In genomic region chr7:151900591-151901312, GRCh38 we compare ENCODE assay signal across 29 cellular contexts. TPM values are rescaled to one million over a fixed set of nuclear protein-coding genes. Genes with fewer than 3 reads are reported as not detected.
DNase-seq lines count a peak whose midpoint lies in the region; ATAC-seq, FAIRE-seq and TF ChIP-seq lines count a peak whose summit lies in the region.
"Had no signal": no experiment of that assay in that cellular context is flagged by ENCODE, and none has a peak within 500 bp of the region (broad histone marks: within the 10 kb centered on the region; RNA-seq: fewer than 3 reads in every experiment).

No MANE protein-coding gene starts in this region.

- H3K9ac ChIP-seq in K562 (ENCODE audit: insufficient read depth in 1 of 2, low read depth in 2 of 2, low read length in 2 of 2): no peak overlapping the region

- H3K27me3 ChIP-seq in K562 (ENCODE audit: control insufficient read depth in 2 of 2, insufficient read depth in 2 of 2, low read length in 2 of 2) (peaks cover 61 to 89% of the 10 kb centered on the region in 2 experiments), muscle layer of duodenum (ENCODE audit: low read depth, low read length) (peaks cover 6% of the 10 kb centered on the region)

- WGBS in K562 (ENCODE audit: insufficient coverage, low coverage, missing lambda C conversion rate): 1% methylated on average over 16 of the region's 16 CpGs

- BruUV-seq in K562 (replicated peaks; lab: Mats Ljungman, UMichigan): no TSS peak

- ATAC-seq in K562: no peak
- ATAC-seq in HG02973 (IDR thresholded peaks at IDR 0.05; ENCODE audit: unreplicated experiment): no peak
- ATAC-seq: A549; esophagus mucosa; PC-3; stimulated activated effector memory CD8-positive, alpha-beta T cell treated with anti-CD3 and anti-CD28 coated beads, Interleukin-12 subunit alpha, Interleukin-12 subunit beta, amount 100 ng/mL, for 72 hours had no signal

- H3K9me1 ChIP-seq in K562 (ENCODE audit: control insufficient read depth, insufficient read depth, low read length): no peaks in the 10 kb centered on the region

- H3K9me3 ChIP-seq in K562 (replicated peaks; ENCODE audit: control insufficient read depth, insufficient read depth, low read depth, low read length) (no peaks in the 10 kb centered on the region), muscle layer of duodenum (ENCODE audit: control insufficient read depth in 1 of 2, low read length in 2 of 2) (no peaks in the 10 kb centered on the region)
- H3K9me3 ChIP-seq: A549, lower lobe of right lung had no signal

- H3K4me3 ChIP-seq in K562: no peak overlapping the region
- H3K4me3 ChIP-seq in muscle layer of duodenum (ENCODE audit: low read depth in 1 of 2, low read length in 2 of 2): no peak overlapping the region
- H3K4me3 ChIP-seq: A549, lower lobe of right lung, smooth muscle cell had no signal

- H3K4me1 Mint-ChIP-seq in mesothelial cell of epicardium (peaks cover 17% of the 10 kb centered on the region), endothelial cell (ENCODE audit: unreplicated experiment) (peaks cover 3% of the 10 kb centered on the region)
- H3K4me1 Mint-ChIP-seq: stimulated activated effector memory CD8-positive, alpha-beta T cell treated with anti-CD3 and anti-CD28 coated beads, Interleukin-12 subunit alpha, Interleukin-12 subunit beta, amount 100 ng/mL, for 72 hours had no signal

- TF ChIP-seq POLR2A in K562 (conservative IDR thresholded peaks at IDR 0.05): no peak

- intact Hi-C loops in K562 (cut with micrococcal nuclease): no loop called here

- H3K27me3 Mint-ChIP-seq in mesothelial cell of epicardium (ENCODE audit: low read depth): peaks cover 71% of the 10 kb centered on the region
- peaks cover 12% of the 10 kb centered on the region for H3K27me3 Mint-ChIP-seq in endothelial cell (ENCODE audit: unreplicated experiment)

- H3K4me2 ChIP-seq in K562 (ENCODE audit: insufficient read depth, low read length): no peak overlapping the region
- H3K4me2 ChIP-seq: A549, smooth muscle cell had no signal

- H3K36me3 Mint-ChIP-seq in mesothelial cell of epicardium (no peaks in the 10 kb centered on the region), endothelial cell (ENCODE audit: low read depth, unreplicated experiment) (peaks cover 4% of the 10 kb centered on the region)
- H3K36me3 Mint-ChIP-seq: stimulated activated effector memory CD8-positive, alpha-beta T cell treated with anti-CD3 and anti-CD28 coated beads, Interleukin-12 subunit alpha, Interleukin-12 subunit beta, amount 100 ng/mL, for 72 hours had no signal

- TF ChIP-seq EP300 in K562 (IDR thresholded peaks at IDR 0.05; ENCODE audit: low read length): no peak

- POLR2A ChIA-PET in K562 (lab: Yijun Ruan, JAX): interaction anchor here (0.6 to 0.7 kb wide), 5 partner anchors 10 to 448 kb away, joined by 3 read pairs; no protein-coding TSS in a partner anchor

- H4K20me1 ChIP-seq in K562 (replicated peaks; ENCODE audit: control insufficient read depth, insufficient read depth, low read length): no peaks in the 10 kb centered on the region

- CTCF ChIA-PET in K562 (lab: Yijun Ruan, JAX; ENCODE audit: low intra/inter-chr PET ratio): no interaction called here

- FAIRE-seq in K562 (lab: Jason Lieb, UNC): no peak
- FAIRE-seq in RCC 7860 (lab: Jason Lieb, UNC): no peak
- FAIRE-seq: A549, keratinocyte, urothelium cell line had no signal

- H2AFZ ChIP-seq in K562 (ENCODE audit: low read depth, low read length): no peak overlapping the region

- in situ Hi-C loops in K562 (cut with MboI): no loop called here

- TF ChIP-seq CTCF in K562 (IDR thresholded peaks at IDR 0.05 in 2 of 3, conservative IDR thresholded peaks at IDR 0.05 in 1 of 3; ENCODE audit: insufficient read depth in 2 of 3, low read depth in 1 of 3, low read length in 3 of 3) (no peak), mesothelial cell of epicardium (IDR thresholded peaks at IDR 0.05; ENCODE audit: unreplicated experiment) (no peak), endothelial cell (IDR thresholded peaks at IDR 0.05; ENCODE audit: unreplicated experiment) (no peak)

- DNase-seq in activated effector memory CD4-positive, alpha-beta T cell treated with anti-CD3 and anti-CD28 coated beads, Interleukin-2, amount 50 U/mL, for 16 hours: peak; percentile 21
- DNase-seq in activated effector memory CD4-positive, alpha-beta T cell treated with Interleukin-2 at 50 U/mL for 16 hours: no peak
- DNase-seq in K562 (ENCODE audit: extremely low read depth in 1 of 4, low spot score in 3 of 4) (no peak), RCC 7860 (ENCODE audit: low spot score) (no peak), mesothelial cell of epicardium (ENCODE audit: low spot score in 2 of 2, unreplicated experiment in 2 of 2) (no peak), endothelial cell (ENCODE audit: low spot score) (no peak)
- DNase-seq: activated CD4-positive, alpha-beta T cell treated with anti-CD3 and anti-CD28 coated beads, Interleukin-2, amount 50 U/mL, for 48 hours; brain microvascular endothelial cell; C1 segment of cervical spinal cord; effector CD8-positive, alpha-beta T cell; EL; lower lobe of right lung; NCI-H1048; NCI-H2029; NCI-H446 treated with DMSO at 0.1 percent for 48 hours; occipital lobe; PC-3; SHP77 had no signal

- no peaks in the 10 kb centered on the region for H3K36me3 ChIP-seq in K562 (ENCODE audit: control insufficient read depth, insufficient read depth, low read length)
- H3K36me3 ChIP-seq in muscle layer of duodenum (ENCODE audit: control insufficient read depth in 1 of 2, insufficient read depth in 2 of 2, low read length in 2 of 2): no peaks in the 10 kb centered on the region
- H3K36me3 ChIP-seq: brain microvascular endothelial cell, lower lobe of right lung had no signal

- H3K79me2 ChIP-seq in K562 (ENCODE audit: control insufficient read depth, insufficient read depth, low read length): no peaks in the 10 kb centered on the region

- H3K27ac Mint-ChIP-seq in mesothelial cell of epicardium (no peak overlapping the region), endothelial cell (ENCODE audit: unreplicated experiment) (no peak overlapping the region)
- H3K27ac Mint-ChIP-seq: stimulated activated effector memory CD8-positive, alpha-beta T cell treated with anti-CD3 and anti-CD28 coated beads, Interleukin-12 subunit alpha, Interleukin-12 subunit beta, amount 100 ng/mL, for 72 hours had no signal

- H3K27ac ChIP-seq in K562 (ENCODE audit: extremely low read depth, low read depth, low read length) (no peak overlapping the region), muscle layer of duodenum (ENCODE audit: low read length) (peak overlapping the region; percentile 11)
- H3K27ac ChIP-seq: A549, brain microvascular endothelial cell, HL-60, lower lobe of right lung had no signal

- H3K4me3 Mint-ChIP-seq in mesothelial cell of epicardium (no peak overlapping the region), endothelial cell (ENCODE audit: unreplicated experiment) (no peak overlapping the region)
- H3K4me3 Mint-ChIP-seq: stimulated activated effector memory CD8-positive, alpha-beta T cell treated with anti-CD3 and anti-CD28 coated beads, Interleukin-12 subunit alpha, Interleukin-12 subunit beta, amount 100 ng/mL, for 72 hours had no signal

- no peaks in the 10 kb centered on the region for H3K4me1 ChIP-seq in K562 (replicated peaks in 1 of 2; ENCODE audit: control insufficient read depth in 2 of 2, insufficient read depth in 2 of 2, low read length in 2 of 2)
- no peaks in the 10 kb centered on the region for H3K4me1 ChIP-seq in muscle layer of duodenum (ENCODE audit: control insufficient read depth in 1 of 2, insufficient read depth in 2 of 2, low read length in 2 of 2)
- H3K4me1 ChIP-seq: lower lobe of right lung had no signal

- H3K9me3 Mint-ChIP-seq in mesothelial cell of epicardium (no peaks in the 10 kb centered on the region), endothelial cell (ENCODE audit: unreplicated experiment) (no peaks in the 10 kb centered on the region)
- H3K9me3 Mint-ChIP-seq: stimulated activated effector memory CD8-positive, alpha-beta T cell treated with anti-CD3 and anti-CD28 coated beads, Interleukin-12 subunit alpha, Interleukin-12 subunit beta, amount 100 ng/mL, for 72 hours had no signal

- no peak for TF ChIP-seq RAD21 in K562 (CRISPR knock-in tag; conservative IDR thresholded peaks at IDR 0.05 in 1 of 2, IDR thresholded peaks at IDR 0.05 in 1 of 2)

RNA-seq across cellular contexts. Expression of gene PRKAG2, which starts 23.8 kb away (rescaled TPM):
- total RNA-seq in K562 (2011; cell fraction: chromatin; rRNA removed; ENCODE audit: low replicate concordance): 7.2 and 11.4 TPM in 2 replicates
- 2.8 and 4.7 TPM in 2 replicates for total RNA-seq in K562 (2011; cell fraction: nucleolus; rRNA removed)
- 4.8 and 6.9 TPM in 2 replicates for total RNA-seq in K562 (2011; cell fraction: nucleoplasm; rRNA removed)
- total RNA-seq in K562 (2014; rRNA removed): 3.1 TPM in 2 replicates
- total RNA-seq in K562 (2014; rRNA removed; fragmentation: Illumina TruSeq; extraction: Trizol): 3.3 and 3.9 TPM in 2 replicates
- 1.8 and 2.8 TPM in 2 replicates for total RNA-seq in K562 (2015; rRNA removed; fragmentation: Illumina TruSeq; extraction: Trizol)
- 3.6 and 5.0 TPM in 2 replicates for total RNA-seq in K562 (2021)
- polyA plus RNA-seq in K562 (2011; rRNA removed): 3.8 and 5.6 TPM in 2 replicates
- polyA plus RNA-seq in K562 (2011; cell fraction: cytosol; rRNA removed): 1.3 and 1.8 TPM in 2 replicates
- polyA plus RNA-seq in K562 (2011; cell fraction: nucleus; rRNA removed): 3.0 and 4.6 TPM in 2 replicates
- polyA plus RNA-seq in K562 (2012): 2.3 and 2.7 TPM in 2 replicates
- 3.2 and 4.0 TPM in 2 replicates for polyA plus RNA-seq in K562 (2014; fragmentation: Illumina TruSeq; extraction: Trizol)
- polyA plus RNA-seq in K562 (2014; fragmentation: Nextera tagmentation; extraction: Ambion mirVana): 1 to 10 TPM in 1 of 2 experiments, under 1 TPM in 1; 0.99 to 1.1 TPM
- 3.5 and 3.6 TPM in 2 replicates for polyA plus RNA-seq in K562 (2014; rRNA removed)
- 4.2 and 6.0 TPM in 2 replicates for polyA minus RNA-seq in K562 (2011; rRNA and poly(A)+ RNA removed)
- 2.1 TPM in 1 of 2 replicates, not detected in the other for polyA minus RNA-seq in K562 (2011; cell fraction: cytosol; rRNA and poly(A)+ RNA removed)
- polyA minus RNA-seq in K562 (2011; cell fraction: nucleus; rRNA and poly(A)+ RNA removed): 2.4 and 2.7 TPM in 2 replicates
- 15.7 to 16.6 TPM (median 15.7 TPM) in 3 replicates for total RNA-seq in mesothelial cell of epicardium
- 16.0 TPM for total RNA-seq in endothelial cell (ENCODE audit: unreplicated experiment)

RNA-seq across cellular contexts. Expression of gene GALNTL5, which starts 55.5 kb away (rescaled TPM):
- not detected in 2 replicates for total RNA-seq in K562 (2011; cell fraction: chromatin; rRNA removed; ENCODE audit: low replicate concordance)
- total RNA-seq in K562 (2011; cell fraction: nucleolus; rRNA removed): not detected in 2 replicates
- not detected in 2 replicates for total RNA-seq in K562 (2011; cell fraction: nucleoplasm; rRNA removed)
- total RNA-seq in K562 (2014; rRNA removed) (not detected in 2 replicates), K562 (2014; rRNA removed; fragmentation: Illumina TruSeq; extraction: Trizol) (not detected in 2 replicates), K562 (2015; rRNA removed; fragmentation: Illumina TruSeq; extraction: Trizol) (not detected in 2 replicates), K562 (2021) (not detected in 2 replicates), mesothelial cell of epicardium (not detected in 3 replicates), endothelial cell (ENCODE audit: unreplicated experiment) (not detected)
- polyA plus RNA-seq in K562 (2011; rRNA removed) (not detected in 2 replicates), K562 (2014; fragmentation: Illumina TruSeq; extraction: Trizol) (not detected in 2 replicates), K562 (2014; fragmentation: Nextera tagmentation; extraction: Ambion mirVana) (not detected), K562 (2014; rRNA removed) (not detected in 2 replicates)
- not detected in 2 replicates for polyA plus RNA-seq in K562 (2011; cell fraction: cytosol; rRNA removed)
- not detected in 2 replicates for polyA plus RNA-seq in K562 (2011; cell fraction: nucleus; rRNA removed)
- not detected in 2 replicates for polyA plus RNA-seq in K562 (2012)
- not detected in 2 replicates for polyA minus RNA-seq in K562 (2011; rRNA and poly(A)+ RNA removed)
- polyA minus RNA-seq in K562 (2011; cell fraction: cytosol; rRNA and poly(A)+ RNA removed): not detected in 2 replicates
- polyA minus RNA-seq in K562 (2011; cell fraction: nucleus; rRNA and poly(A)+ RNA removed): not detected in 2 replicates
- total RNA-seq: esophagus mucosa, LHCN-M2, lower lobe of right lung, occipital lobe, PC-3, smooth muscle cell, temporal lobe had no signal
- polyA plus RNA-seq: A549, keratinocyte, smooth muscle cell had no signal
